15 cellular contexts compared by ENCODE assay signal in the genomic region with DNA sequence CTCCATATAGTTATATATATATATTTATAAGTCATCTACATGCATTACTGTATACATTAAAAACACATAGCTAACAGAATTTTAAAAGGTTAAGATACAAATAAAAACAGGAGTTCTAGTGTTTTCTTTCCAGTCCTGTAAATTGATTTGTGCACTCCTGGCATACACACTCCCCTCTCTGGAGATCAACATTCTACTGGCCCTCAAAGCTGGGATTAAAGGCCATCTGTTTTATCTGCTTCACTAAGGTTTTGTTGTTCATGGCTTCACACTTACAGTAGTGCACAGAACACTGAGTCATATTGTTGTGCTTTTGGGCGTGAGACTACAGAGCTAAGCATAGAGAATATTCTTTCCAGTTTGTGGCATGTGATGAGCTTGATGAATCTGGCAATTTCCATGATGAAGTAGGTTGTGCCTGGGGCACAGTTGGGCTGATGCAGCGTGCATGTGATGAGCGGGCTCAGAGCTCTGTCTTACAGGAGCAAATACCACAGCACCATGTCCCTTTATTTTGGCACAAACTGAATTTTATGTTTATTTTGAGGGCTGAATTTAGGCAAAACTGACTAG.
"Had no signal": no experiment of that assay in that cellular context is flagged by ENCODE, and none has a peak within 500 bp of the region (broad histone marks: within the 10 kb centered on the region; RNA-seq: fewer than 3 reads in every experiment).

No MANE protein-coding gene starts in this region.

- ATAC-seq: activated T-helper 17 cell treated with anti-CD3 and anti-CD28 coated beads, Interleukin-2, amount 50 U/mL, for 72 hours; naive thymus-derived CD4-positive, alpha-beta T cell; right cardiac atrium; stimulated activated effector memory CD8-positive, alpha-beta T cell treated with anti-CD3 and anti-CD28 coated beads, Interleukin-12 subunit alpha, Interleukin-12 subunit beta, amount 100 ng/mL, for 72 hours had no signal

- H3K27ac ChIP-seq: coronary artery, epithelial cell of prostate had no signal

- H3K4me3 ChIP-seq: coronary artery, smooth muscle cell had no signal

- H3K4me2 ChIP-seq: smooth muscle cell had no signal

- DNase-seq: activated B cell treated with CpG ODN at 0.5 μM for 24 hours; activated CD4-positive, alpha-beta T cell treated with anti-CD3 and anti-CD28 coated beads, Interleukin-2, amount 10 ng/mL, durations not matched to agents 7 days and 5 days; activated naive CD4-positive, alpha-beta T cell treated with anti-CD3 and anti-CD28 coated beads for 36 hours; activated T-cell treated with anti-CD3 and anti-CD28 coated beads for 4 hours; effector CD4-positive, alpha-beta T cell; hippocampal formation; kidney glomerular epithelial cell; naive thymus-derived CD4-positive, alpha-beta T cell; trophoblast cell had no signal
